In the genomic region with DNA sequence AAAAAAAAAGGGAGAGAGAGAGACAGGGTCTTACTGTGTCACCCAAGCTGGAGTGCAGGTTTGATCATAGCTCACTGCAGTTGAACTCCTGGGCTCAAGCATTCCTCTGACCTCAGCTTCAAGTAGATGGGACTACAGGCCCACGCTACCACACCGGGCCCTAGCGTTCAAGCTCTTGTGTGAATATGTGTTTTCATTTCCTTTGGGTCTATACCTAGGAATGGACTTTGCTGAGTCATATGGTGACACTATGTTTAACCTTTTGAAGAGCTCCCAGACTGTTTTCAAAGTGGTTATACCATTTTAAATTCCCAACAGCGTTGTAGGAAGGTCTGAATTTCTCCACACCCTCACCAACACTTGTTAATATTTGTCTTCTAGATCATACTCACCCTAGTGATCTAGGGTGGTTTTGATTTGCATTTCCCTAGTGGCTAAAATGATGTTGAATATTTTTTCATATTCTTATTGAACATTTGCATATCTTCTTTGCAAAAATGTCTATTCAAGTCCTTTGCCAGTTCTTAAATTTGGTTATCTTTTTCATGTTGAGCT, we compare ENCODE assay signal across 21 cellular contexts. TPM values are rescaled to one million over a fixed set of nuclear protein-coding genes. Genes with fewer than 3 reads are reported as not detected.
DNase-seq lines count a peak whose midpoint lies in the region; ATAC-seq, FAIRE-seq and TF ChIP-seq lines count a peak whose summit lies in the region.
"Had no signal": no experiment of that assay in that cellular context is flagged by ENCODE, and none has a peak within 500 bp of the region (broad histone marks: within the 10 kb centered on the region; RNA-seq: fewer than 3 reads in every experiment).

No MANE protein-coding gene starts in this region.

- no peak overlapping the region for H2AK5ac ChIP-seq in mesenchymal stem cell (ENCODE audit: low read length, severe bottlenecking)

- FAIRE-seq in GM12892 (lab: Jason Lieb, UNC): no peak

- no peak for TF ChIP-seq POLR2A in GM12892 (IDR thresholded peaks at IDR 0.05; ENCODE audit: low read depth, low read length)

- H3K27me3 ChIP-seq in HUES6 (ENCODE audit: control insufficient read depth, insufficient read depth, low read length) (no peaks in the 10 kb centered on the region), mesenchymal stem cell (ENCODE audit: control insufficient read depth in 1 of 2, insufficient read depth in 1 of 2, low read length in 2 of 2) (no peaks in the 10 kb centered on the region)
- H3K27me3 ChIP-seq: esophagus muscularis mucosa, left lung, right atrium auricular region, stomach, upper lobe of right lung had no signal

- H3K4ac ChIP-seq in mesenchymal stem cell (ENCODE audit: low read depth in 1 of 2, low read length in 2 of 2): no peak overlapping the region

- no peak overlapping the region for H2BK12ac ChIP-seq in mesenchymal stem cell (ENCODE audit: low read length in 2 of 2)

- H3K4me3 ChIP-seq in HUES6 (ENCODE audit: low read depth, low read length) (no peak overlapping the region), mesenchymal stem cell (ENCODE audit: insufficient read depth in 1 of 2, low read depth in 1 of 2, low read length in 2 of 2) (no peak overlapping the region)
- H3K4me3 ChIP-seq: esophagus muscularis mucosa, left lung, right atrium auricular region, stomach, upper lobe of right lung had no signal

- H3K27ac ChIP-seq in HUES6 (ENCODE audit: low read depth, low read length) (peak overlapping the region; percentile 37; the same call in 1 of the 2 replicates), mesenchymal stem cell (ENCODE audit: low read length, poor library complexity, severe bottlenecking) (no peak overlapping the region)
- H3K27ac ChIP-seq: esophagus muscularis mucosa, left lung, right atrium auricular region, stomach, upper lobe of right lung had no signal

- H3K18ac ChIP-seq in mesenchymal stem cell (ENCODE audit: low read depth in 1 of 2, low read length in 2 of 2): no peak overlapping the region

- H3K14ac ChIP-seq in mesenchymal stem cell (ENCODE audit: low read length in 2 of 2): peak overlapping the region in 1 of 2 experiments; percentile 71

- no peak for DNase-seq in activated CD8-positive, alpha-beta memory T cell treated with anti-CD3 and anti-CD28 coated beads, Interleukin-2, amount 10 ng/mL, durations not matched to agents 7 days and 5 days
- no peak for DNase-seq in activated CD8-positive, alpha-beta memory T cell treated with anti-CD3 and anti-CD28 coated beads for 24 hours
- DNase-seq in mesenchymal stem cell (peak; percentile 42), GM12892 (ENCODE audit: insufficient read length) (no peak)
- DNase-seq: C1 segment of cervical spinal cord, H9, Kasumi-1, left lung, NCI-H774, nucleus accumbens, SK-N-SH, stomach, upper lobe of right lung had no signal

- 40% methylated on average over 1 of the region's 4 CpGs for WGBS in mesenchymal stem cell

- H3K4me2 ChIP-seq in mesenchymal stem cell (ENCODE audit: low read length, poor library complexity, severe bottlenecking): no peak overlapping the region
- H3K4me2 ChIP-seq: SK-N-SH had no signal

- H3K4me1 ChIP-seq in HUES6 (ENCODE audit: control insufficient read depth, insufficient read depth, low read length) (no peaks in the 10 kb centered on the region), mesenchymal stem cell (ENCODE audit: control insufficient read depth, insufficient read depth, low read depth, low read length) (no peaks in the 10 kb centered on the region)
- H3K4me1 ChIP-seq: left lung, right atrium auricular region had no signal

- no peaks in the 10 kb centered on the region for H3K9me3 Mint-ChIP-seq in activated CD8-positive, alpha-beta memory T cell treated with anti-CD3 and anti-CD28 coated beads, Interleukin-2, amount 10 ng/mL, durations not matched to agents 7 days and 5 days (ENCODE audit: low read depth)
- no peaks in the 10 kb centered on the region for H3K9me3 Mint-ChIP-seq in activated T-helper 17 cell treated with anti-CD3 and anti-CD28 coated beads, Interleukin-2, amount 50 U/mL, for 72 hours
- H3K9me3 Mint-ChIP-seq: activated naive CD4-positive, alpha-beta T cell treated with anti-CD3 and anti-CD28 coated beads, Interleukin-2, amount 50 U/mL, for 24 hours; brain; H9 had no signal

- ATAC-seq in activated CD8-positive, alpha-beta memory T cell treated with anti-CD3 and anti-CD28 coated beads, Interleukin-2, amount 10 ng/mL, durations not matched to agents 7 days and 5 days: peak; percentile 36
- ATAC-seq in activated T-helper 17 cell treated with anti-CD3 and anti-CD28 coated beads, Interleukin-2, amount 50 U/mL, for 72 hours (replicated peaks): peak; percentile 85
- no peak for ATAC-seq in GM18868 (IDR thresholded peaks at IDR 0.05; ENCODE audit: unreplicated experiment)
- ATAC-seq in HG03025 (IDR thresholded peaks at IDR 0.05; ENCODE audit: low FRiP score, unreplicated experiment): no peak
- ATAC-seq: left lung, upper lobe of right lung had no signal

- H3K79me1 ChIP-seq in mesenchymal stem cell (replicated peaks; ENCODE audit: low read length, poor library complexity, severe bottlenecking): peaks cover 34% of the 10 kb centered on the region

- H3K9me3 ChIP-seq in HUES6 (ENCODE audit: control insufficient read depth, insufficient read depth, low read depth, low read length): no peaks in the 10 kb centered on the region
- H3K9me3 ChIP-seq in mesenchymal stem cell (ENCODE audit: control insufficient read depth, low read length): no peaks in the 10 kb centered on the region
- H3K9me3 ChIP-seq: esophagus muscularis mucosa, left lung, right atrium auricular region, SK-N-SH, stomach, upper lobe of right lung had no signal

- H2AFZ ChIP-seq in mesenchymal stem cell (ENCODE audit: low read depth, low read length): no peak overlapping the region

- H3K9ac ChIP-seq in HUES6 (ENCODE audit: low read length) (no peak overlapping the region), mesenchymal stem cell (ENCODE audit: low read length) (no peak overlapping the region)
- H3K9ac ChIP-seq: SK-N-SH had no signal

- no peak overlapping the region for H2BK120ac ChIP-seq in mesenchymal stem cell (ENCODE audit: low read depth, low read length)

- peaks cover 27% of the 10 kb centered on the region for H3K4me1 Mint-ChIP-seq in activated CD8-positive, alpha-beta memory T cell treated with anti-CD3 and anti-CD28 coated beads, Interleukin-2, amount 10 ng/mL, durations not matched to agents 7 days and 5 days
- H3K4me1 Mint-ChIP-seq in activated T-helper 17 cell treated with anti-CD3 and anti-CD28 coated beads, Interleukin-2, amount 50 U/mL, for 72 hours: peaks cover 16% of the 10 kb centered on the region
- H3K4me1 Mint-ChIP-seq: brain, H9 had no signal

- CTCF ChIA-PET in activated CD8-positive, alpha-beta memory T cell treated with anti-CD3 and anti-CD28 coated beads, Interleukin-2, amount 10 ng/mL, durations not matched to agents 7 days and 5 days (lab: Charles Lee): interaction anchor here (0.6 to 1.4 kb wide), 5 partner anchors 11 to 126 kb away, joined by 3 to 4 read pairs (median 3); no protein-coding TSS in a partner anchor

- no peaks in the 10 kb centered on the region for H3K27me3 Mint-ChIP-seq in activated CD8-positive, alpha-beta memory T cell treated with anti-CD3 and anti-CD28 coated beads, Interleukin-2, amount 10 ng/mL, durations not matched to agents 7 days and 5 days
- H3K27me3 Mint-ChIP-seq in activated T-helper 17 cell treated with anti-CD3 and anti-CD28 coated beads, Interleukin-2, amount 50 U/mL, for 72 hours: no peaks in the 10 kb centered on the region
- H3K27me3 Mint-ChIP-seq: activated naive CD4-positive, alpha-beta T cell treated with anti-CD3 and anti-CD28 coated beads, Interleukin-2, amount 50 U/mL, for 24 hours had no signal

- H2BK5ac ChIP-seq in mesenchymal stem cell (ENCODE audit: low read depth, low read length, poor library complexity, severe bottlenecking): no peak overlapping the region

- peaks cover 29% of the 10 kb centered on the region for H3K36me3 Mint-ChIP-seq in activated CD8-positive, alpha-beta memory T cell treated with anti-CD3 and anti-CD28 coated beads, Interleukin-2, amount 10 ng/mL, durations not matched to agents 7 days and 5 days
- peaks cover 75% of the 10 kb centered on the region for H3K36me3 Mint-ChIP-seq in activated T-helper 17 cell treated with anti-CD3 and anti-CD28 coated beads, Interleukin-2, amount 50 U/mL, for 72 hours (ENCODE audit: low read depth)

- H2BK15ac ChIP-seq in mesenchymal stem cell (ENCODE audit: low read depth, poor library complexity, severe bottlenecking): no peak overlapping the region

- H3K36me3 ChIP-seq in HUES6 (ENCODE audit: control insufficient read depth, insufficient read depth, low read length) (peaks cover 60% of the 10 kb centered on the region), mesenchymal stem cell (ENCODE audit: control insufficient read depth in 1 of 2, insufficient read depth in 2 of 2, low read depth in 1 of 2, low read length in 2 of 2) (peaks cover 30 to 73% of the 10 kb centered on the region in 2 experiments)

- no peak overlapping the region for H4K8ac ChIP-seq in mesenchymal stem cell (ENCODE audit: low read length)

- H3K23ac ChIP-seq in mesenchymal stem cell (ENCODE audit: low read length in 2 of 2): no peak overlapping the region

- no peak overlapping the region for H3K27ac Mint-ChIP-seq in activated CD8-positive, alpha-beta memory T cell treated with anti-CD3 and anti-CD28 coated beads, Interleukin-2, amount 10 ng/mL, durations not matched to agents 7 days and 5 days
- H3K27ac Mint-ChIP-seq in activated T-helper 17 cell treated with anti-CD3 and anti-CD28 coated beads, Interleukin-2, amount 50 U/mL, for 72 hours: no peak overlapping the region
- H3K27ac Mint-ChIP-seq: activated naive CD4-positive, alpha-beta T cell treated with anti-CD3 and anti-CD28 coated beads, Interleukin-2, amount 50 U/mL, for 24 hours; brain; H9 had no signal

- H4K91ac ChIP-seq in mesenchymal stem cell (ENCODE audit: low read length): no peak overlapping the region

- H3K4me3 Mint-ChIP-seq in activated CD8-positive, alpha-beta memory T cell treated with anti-CD3 and anti-CD28 coated beads, Interleukin-2, amount 10 ng/mL, durations not matched to agents 7 days and 5 days: no peak overlapping the region
- peak overlapping the region; percentile 13 for H3K4me3 Mint-ChIP-seq in activated T-helper 17 cell treated with anti-CD3 and anti-CD28 coated beads, Interleukin-2, amount 50 U/mL, for 72 hours
- H3K4me3 Mint-ChIP-seq: activated naive CD4-positive, alpha-beta T cell treated with anti-CD3 and anti-CD28 coated beads, Interleukin-2, amount 50 U/mL, for 24 hours; brain; H9 had no signal

RNA-seq across cellular contexts. Expression of a gene that starts 33.6 kb away (rescaled TPM):
- total RNA-seq in activated CD8-positive, alpha-beta memory T cell treated with anti-CD3 and anti-CD28 coated beads, Interleukin-2, amount 10 ng/mL, durations not matched to agents 7 days and 5 days: 10 to 100 TPM; 29.9 to 38.7 TPM
- total RNA-seq in activated T-helper 17 cell treated with anti-CD3 and anti-CD28 coated beads, Interleukin-2, amount 50 U/mL, for 72 hours: 10 to 100 TPM; 41.1 to 41.3 TPM
- 45.1 TPM for polyA plus RNA-seq in mesenchymal stem cell (2013, experiment 1 of 2)
- 44.4 TPM for polyA plus RNA-seq in mesenchymal stem cell (2013, experiment 2 of 2)
- polyA plus RNA-seq in GM12892 (2012; ENCODE audit: missing spikeins): 18.2 TPM

RNA-seq across cellular contexts. Expression of a gene that starts 55.5 kb away (rescaled TPM):
- total RNA-seq in activated CD8-positive, alpha-beta memory T cell treated with anti-CD3 and anti-CD28 coated beads, Interleukin-2, amount 10 ng/mL, durations not matched to agents 7 days and 5 days: 100 to 1,000 TPM in 1 of 2 experiments, 10 to 100 TPM in 1; 96.5 to 111 TPM
- total RNA-seq in activated T-helper 17 cell treated with anti-CD3 and anti-CD28 coated beads, Interleukin-2, amount 50 U/mL, for 72 hours: 10 to 100 TPM; 85.3 to 88.1 TPM
- 19.2 TPM for polyA plus RNA-seq in mesenchymal stem cell (2013, experiment 1 of 2)
- 17.6 TPM for polyA plus RNA-seq in mesenchymal stem cell (2013, experiment 2 of 2)
- 13.1 TPM for polyA plus RNA-seq in GM12892 (2012; ENCODE audit: missing spikeins)

Comparison
In these comparisons a context has a peak if more than half of its experiments do, and no peak if none do; other contexts are left out.
1. ATAC-seq: peak in activated CD8-positive, alpha-beta memory T cell treated with anti-CD3 and anti-CD28 coated beads, Interleukin-2, amount 10 ng/mL, durations not matched to agents 7 days and 5 days (single experiment) and activated T-helper 17 cell treated with anti-CD3 and anti-CD28 coated beads, Interleukin-2, amount 50 U/mL, for 72 hours (single experiment); none in GM18868 (single experiment) and HG03025 (single experiment).